In the genomic region with DNA sequence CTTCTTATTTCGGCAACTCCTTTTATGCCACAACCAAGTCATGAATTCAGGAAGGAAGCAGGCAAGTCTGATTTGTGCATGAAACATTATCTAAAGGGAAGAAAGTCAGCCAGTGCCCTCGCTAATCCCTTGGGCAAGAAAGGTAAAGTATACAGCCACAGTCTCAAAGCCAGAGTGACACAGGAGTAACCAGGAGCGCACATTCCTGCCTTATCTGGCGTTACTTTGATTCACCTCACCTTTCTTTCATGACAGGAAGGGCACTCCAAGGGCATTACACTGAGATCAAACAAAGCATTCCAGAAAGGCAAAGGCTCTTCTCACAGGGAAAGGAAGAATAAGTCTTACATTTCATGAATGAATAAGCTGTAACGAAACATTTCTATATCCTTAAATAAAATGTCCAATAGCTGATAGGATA, we compare ENCODE assay signal across 2 cellular contexts.
A peak's percentile ranks its signal among the peaks of the same experiment; 100 is the strongest.
TF ChIP-seq lines count a peak whose summit lies in the region.

No MANE protein-coding gene starts in this region.

TF ChIP-seq in H1, 55 proteins besides CTCF, POLR2A, EP300 and RAD21:
- TF ChIP-seq CBX8 (IDR thresholded peaks at IDR 0.05; ENCODE audit: borderline replicate concordance, low read depth, low read length) (no peak), CTBP2 (IDR thresholded peaks at IDR 0.05; ENCODE audit: borderline replicate concordance, insufficient read depth, insufficient read length, low read length) (no peak), TEAD4 (IDR thresholded peaks at IDR 0.05; ENCODE audit: low read depth, low read length) (peak; percentile 76)
TF ChIP-seq in H1: peak in this region for 1.

TF ChIP-seq in HepG2, 621 proteins besides CTCF, POLR2A, EP300 and RAD21 (continues in another document):
- TF ChIP-seq, protein P1, sequence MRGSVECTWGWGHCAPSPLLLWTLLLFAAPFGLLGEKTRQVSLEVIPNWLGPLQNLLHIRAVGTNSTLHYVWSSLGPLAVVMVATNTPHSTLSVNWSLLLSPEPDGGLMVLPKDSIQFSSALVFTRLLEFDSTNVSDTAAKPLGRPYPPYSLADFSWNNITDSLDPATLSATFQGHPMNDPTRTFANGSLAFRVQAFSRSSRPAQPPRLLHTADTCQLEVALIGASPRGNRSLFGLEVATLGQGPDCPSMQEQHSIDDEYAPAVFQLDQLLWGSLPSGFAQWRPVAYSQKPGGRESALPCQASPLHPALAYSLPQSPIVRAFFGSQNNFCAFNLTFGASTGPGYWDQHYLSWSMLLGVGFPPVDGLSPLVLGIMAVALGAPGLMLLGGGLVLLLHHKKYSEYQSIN (CRISPR knock-in tag; IDR thresholded peaks at IDR 0.05; ENCODE audit: borderline replicate concordance), result no peak
- TF ChIP-seq ZNF225 (CRISPR knock-in tag; IDR thresholded peaks at IDR 0.05) (no peak), NR2F2 (IDR thresholded peaks at IDR 0.05; ENCODE audit: borderline replicate concordance, low read depth) (peak; percentile 87), CC2D1A (CRISPR knock-in tag; IDR thresholded peaks at IDR 0.05) (no peak), CEBPB (IDR thresholded peaks at IDR 0.05; ENCODE audit: borderline replicate concordance, low read depth, low read length) (no peak), IRF2 (CRISPR knock-in tag; IDR thresholded peaks at IDR 0.05) (peak; percentile 76; the same call in 1 of the 2 replicates), KMT2A (CRISPR knock-in tag; IDR thresholded peaks at IDR 0.05) (peak; percentile 56; the same call in 1 of the 2 replicates), ZNF205 (CRISPR knock-in tag; IDR thresholded peaks at IDR 0.05) (peak; percentile 77; the same call in 1 of the 2 replicates), REPIN1 (CRISPR knock-in tag; IDR thresholded peaks at IDR 0.05; ENCODE audit: borderline replicate concordance, low read depth) (peak; percentile 48; the same call in 1 of the 2 replicates), KDM1A (CRISPR knock-in tag; IDR thresholded peaks at IDR 0.05) (peak; percentile 49; the same call in 1 of the 2 replicates), TARDBP (CRISPR knock-in tag; IDR thresholded peaks at IDR 0.05) (peak; percentile 59), XRCC5 (optimal IDR thresholded peaks at IDR 0.05; ENCODE audit: low read length) (no peak), ZNF709 (CRISPR knock-in tag; IDR thresholded peaks at IDR 0.05) (no peak), PPARG (CRISPR knock-in tag; conservative IDR thresholded peaks at IDR 0.05) (peak; percentile 63), ZEB1 (IDR thresholded peaks at IDR 0.05; ENCODE audit: insufficient replicate concordance, low read depth) (peak; percentile 88), KMT2B (CRISPR knock-in tag; IDR thresholded peaks at IDR 0.05) (no peak), ZMYM4 (CRISPR knock-in tag; IDR thresholded peaks at IDR 0.05) (peak; percentile 69), GABPB1 (CRISPR knock-in tag; IDR thresholded peaks at IDR 0.05) (peak; percentile 28; the same call in 1 of the 2 replicates), JUND (CRISPR knock-in tag; IDR thresholded peaks at IDR 0.05) (peak; percentile 68; the same call in 1 of the 2 replicates), POGZ (CRISPR knock-in tag; IDR thresholded peaks at IDR 0.05) (peak; percentile 70; the same call in 1 of the 2 replicates)
- TF ChIP-seq, protein P2, sequence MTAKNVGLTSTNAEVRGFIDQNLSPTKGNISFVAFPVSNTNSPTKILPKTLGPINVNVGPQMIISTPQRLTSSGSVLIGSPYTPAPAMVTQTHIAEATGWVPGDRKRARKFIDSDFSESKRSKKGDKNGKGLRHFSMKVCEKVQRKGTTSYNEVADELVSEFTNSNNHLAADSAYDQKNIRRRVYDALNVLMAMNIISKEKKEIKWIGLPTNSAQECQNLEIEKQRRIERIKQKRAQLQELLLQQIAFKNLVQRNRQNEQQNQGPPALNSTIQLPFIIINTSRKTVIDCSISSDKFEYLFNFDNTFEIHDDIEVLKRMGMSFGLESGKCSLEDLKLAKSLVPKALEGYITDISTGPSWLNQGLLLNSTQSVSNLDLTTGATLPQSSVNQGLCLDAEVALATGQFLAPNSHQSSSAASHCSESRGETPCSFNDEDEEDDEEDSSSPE (CRISPR knock-in tag; IDR thresholded peaks at IDR 0.05), result 0 out of 2 replicates have a peak, but pooled peaks have one; percentile 12
- TF ChIP-seq, protein P3, sequence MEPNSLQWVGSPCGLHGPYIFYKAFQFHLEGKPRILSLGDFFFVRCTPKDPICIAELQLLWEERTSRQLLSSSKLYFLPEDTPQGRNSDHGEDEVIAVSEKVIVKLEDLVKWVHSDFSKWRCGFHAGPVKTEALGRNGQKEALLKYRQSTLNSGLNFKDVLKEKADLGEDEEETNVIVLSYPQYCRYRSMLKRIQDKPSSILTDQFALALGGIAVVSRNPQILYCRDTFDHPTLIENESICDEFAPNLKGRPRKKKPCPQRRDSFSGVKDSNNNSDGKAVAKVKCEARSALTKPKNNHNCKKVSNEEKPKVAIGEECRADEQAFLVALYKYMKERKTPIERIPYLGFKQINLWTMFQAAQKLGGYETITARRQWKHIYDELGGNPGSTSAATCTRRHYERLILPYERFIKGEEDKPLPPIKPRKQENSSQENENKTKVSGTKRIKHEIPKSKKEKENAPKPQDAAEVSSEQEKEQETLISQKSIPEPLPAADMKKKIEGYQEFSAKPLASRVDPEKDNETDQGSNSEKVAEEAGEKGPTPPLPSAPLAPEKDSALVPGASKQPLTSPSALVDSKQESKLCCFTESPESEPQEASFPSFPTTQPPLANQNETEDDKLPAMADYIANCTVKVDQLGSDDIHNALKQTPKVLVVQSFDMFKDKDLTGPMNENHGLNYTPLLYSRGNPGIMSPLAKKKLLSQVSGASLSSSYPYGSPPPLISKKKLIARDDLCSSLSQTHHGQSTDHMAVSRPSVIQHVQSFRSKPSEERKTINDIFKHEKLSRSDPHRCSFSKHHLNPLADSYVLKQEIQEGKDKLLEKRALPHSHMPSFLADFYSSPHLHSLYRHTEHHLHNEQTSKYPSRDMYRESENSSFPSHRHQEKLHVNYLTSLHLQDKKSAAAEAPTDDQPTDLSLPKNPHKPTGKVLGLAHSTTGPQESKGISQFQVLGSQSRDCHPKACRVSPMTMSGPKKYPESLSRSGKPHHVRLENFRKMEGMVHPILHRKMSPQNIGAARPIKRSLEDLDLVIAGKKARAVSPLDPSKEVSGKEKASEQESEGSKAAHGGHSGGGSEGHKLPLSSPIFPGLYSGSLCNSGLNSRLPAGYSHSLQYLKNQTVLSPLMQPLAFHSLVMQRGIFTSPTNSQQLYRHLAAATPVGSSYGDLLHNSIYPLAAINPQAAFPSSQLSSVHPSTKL (CRISPR knock-in tag; IDR thresholded peaks at IDR 0.05), result peak; percentile 96
- TF ChIP-seq, protein P4, sequence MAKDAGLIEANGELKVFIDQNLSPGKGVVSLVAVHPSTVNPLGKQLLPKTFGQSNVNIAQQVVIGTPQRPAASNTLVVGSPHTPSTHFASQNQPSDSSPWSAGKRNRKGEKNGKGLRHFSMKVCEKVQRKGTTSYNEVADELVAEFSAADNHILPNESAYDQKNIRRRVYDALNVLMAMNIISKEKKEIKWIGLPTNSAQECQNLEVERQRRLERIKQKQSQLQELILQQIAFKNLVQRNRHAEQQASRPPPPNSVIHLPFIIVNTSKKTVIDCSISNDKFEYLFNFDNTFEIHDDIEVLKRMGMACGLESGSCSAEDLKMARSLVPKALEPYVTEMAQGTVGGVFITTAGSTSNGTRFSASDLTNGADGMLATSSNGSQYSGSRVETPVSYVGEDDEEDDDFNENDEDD (CRISPR knock-in tag; IDR thresholded peaks at IDR 0.05; ENCODE audit: borderline replicate concordance), result no peak
- TF ChIP-seq, protein P5, sequence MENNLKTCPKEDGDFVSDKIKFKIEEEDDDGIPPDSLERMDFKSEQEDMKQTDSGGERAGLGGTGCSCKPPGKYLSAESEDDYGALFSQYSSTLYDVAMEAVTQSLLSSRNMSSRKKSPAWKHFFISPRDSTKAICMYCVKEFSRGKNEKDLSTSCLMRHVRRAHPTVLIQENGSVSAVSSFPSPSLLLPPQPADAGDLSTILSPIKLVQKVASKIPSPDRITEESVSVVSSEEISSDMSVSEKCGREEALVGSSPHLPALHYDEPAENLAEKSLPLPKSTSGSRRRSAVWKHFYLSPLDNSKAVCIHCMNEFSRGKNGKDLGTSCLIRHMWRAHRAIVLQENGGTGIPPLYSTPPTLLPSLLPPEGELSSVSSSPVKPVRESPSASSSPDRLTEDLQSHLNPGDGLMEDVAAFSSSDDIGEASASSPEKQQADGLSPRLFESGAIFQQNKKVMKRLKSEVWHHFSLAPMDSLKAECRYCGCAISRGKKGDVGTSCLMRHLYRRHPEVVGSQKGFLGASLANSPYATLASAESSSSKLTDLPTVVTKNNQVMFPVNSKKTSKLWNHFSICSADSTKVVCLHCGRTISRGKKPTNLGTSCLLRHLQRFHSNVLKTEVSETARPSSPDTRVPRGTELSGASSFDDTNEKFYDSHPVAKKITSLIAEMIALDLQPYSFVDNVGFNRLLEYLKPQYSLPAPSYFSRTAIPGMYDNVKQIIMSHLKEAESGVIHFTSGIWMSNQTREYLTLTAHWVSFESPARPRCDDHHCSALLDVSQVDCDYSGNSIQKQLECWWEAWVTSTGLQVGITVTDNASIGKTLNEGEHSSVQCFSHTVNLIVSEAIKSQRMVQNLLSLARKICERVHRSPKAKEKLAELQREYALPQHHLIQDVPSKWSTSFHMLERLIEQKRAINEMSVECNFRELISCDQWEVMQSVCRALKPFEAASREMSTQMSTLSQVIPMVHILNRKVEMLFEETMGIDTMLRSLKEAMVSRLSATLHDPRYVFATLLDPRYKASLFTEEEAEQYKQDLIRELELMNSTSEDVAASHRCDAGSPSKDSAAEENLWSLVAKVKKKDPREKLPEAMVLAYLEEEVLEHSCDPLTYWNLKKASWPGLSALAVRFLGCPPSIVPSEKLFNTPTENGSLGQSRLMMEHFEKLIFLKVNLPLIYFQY (CRISPR knock-in tag; IDR thresholded peaks at IDR 0.05; ENCODE audit: borderline replicate concordance), result peak; percentile 36; the same call in 1 of the 2 replicates
- TF ChIP-seq, protein P6, sequence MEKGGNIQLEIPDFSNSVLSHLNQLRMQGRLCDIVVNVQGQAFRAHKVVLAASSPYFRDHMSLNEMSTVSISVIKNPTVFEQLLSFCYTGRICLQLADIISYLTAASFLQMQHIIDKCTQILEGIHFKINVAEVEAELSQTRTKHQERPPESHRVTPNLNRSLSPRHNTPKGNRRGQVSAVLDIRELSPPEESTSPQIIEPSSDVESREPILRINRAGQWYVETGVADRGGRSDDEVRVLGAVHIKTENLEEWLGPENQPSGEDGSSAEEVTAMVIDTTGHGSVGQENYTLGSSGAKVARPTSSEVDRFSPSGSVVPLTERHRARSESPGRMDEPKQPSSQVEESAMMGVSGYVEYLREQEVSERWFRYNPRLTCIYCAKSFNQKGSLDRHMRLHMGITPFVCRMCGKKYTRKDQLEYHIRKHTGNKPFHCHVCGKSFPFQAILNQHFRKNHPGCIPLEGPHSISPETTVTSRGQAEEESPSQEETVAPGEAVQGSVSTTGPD (CRISPR knock-in tag; IDR thresholded peaks at IDR 0.05), result peak; percentile 92
- TF ChIP-seq, protein P7, sequence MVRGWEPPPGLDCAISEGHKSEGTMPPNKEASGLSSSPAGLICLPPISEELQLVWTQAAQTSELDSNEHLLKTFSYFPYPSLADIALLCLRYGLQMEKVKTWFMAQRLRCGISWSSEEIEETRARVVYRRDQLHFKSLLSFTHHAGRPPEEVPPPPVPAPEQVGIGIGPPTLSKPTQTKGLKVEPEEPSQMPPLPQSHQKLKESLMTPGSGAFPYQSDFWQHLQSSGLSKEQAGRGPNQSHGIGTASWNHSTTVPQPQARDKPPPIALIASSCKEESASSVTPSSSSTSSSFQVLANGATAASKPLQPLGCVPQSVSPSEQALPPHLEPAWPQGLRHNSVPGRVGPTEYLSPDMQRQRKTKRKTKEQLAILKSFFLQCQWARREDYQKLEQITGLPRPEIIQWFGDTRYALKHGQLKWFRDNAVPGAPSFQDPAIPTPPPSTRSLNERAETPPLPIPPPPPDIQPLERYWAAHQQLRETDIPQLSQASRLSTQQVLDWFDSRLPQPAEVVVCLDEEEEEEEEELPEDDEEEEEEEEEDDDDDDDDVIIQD (CRISPR knock-in tag; IDR thresholded peaks at IDR 0.05; ENCODE audit: low read depth), result peak; percentile 42; the same call in 1 of the 2 replicates
- TF ChIP-seq, protein P8, sequence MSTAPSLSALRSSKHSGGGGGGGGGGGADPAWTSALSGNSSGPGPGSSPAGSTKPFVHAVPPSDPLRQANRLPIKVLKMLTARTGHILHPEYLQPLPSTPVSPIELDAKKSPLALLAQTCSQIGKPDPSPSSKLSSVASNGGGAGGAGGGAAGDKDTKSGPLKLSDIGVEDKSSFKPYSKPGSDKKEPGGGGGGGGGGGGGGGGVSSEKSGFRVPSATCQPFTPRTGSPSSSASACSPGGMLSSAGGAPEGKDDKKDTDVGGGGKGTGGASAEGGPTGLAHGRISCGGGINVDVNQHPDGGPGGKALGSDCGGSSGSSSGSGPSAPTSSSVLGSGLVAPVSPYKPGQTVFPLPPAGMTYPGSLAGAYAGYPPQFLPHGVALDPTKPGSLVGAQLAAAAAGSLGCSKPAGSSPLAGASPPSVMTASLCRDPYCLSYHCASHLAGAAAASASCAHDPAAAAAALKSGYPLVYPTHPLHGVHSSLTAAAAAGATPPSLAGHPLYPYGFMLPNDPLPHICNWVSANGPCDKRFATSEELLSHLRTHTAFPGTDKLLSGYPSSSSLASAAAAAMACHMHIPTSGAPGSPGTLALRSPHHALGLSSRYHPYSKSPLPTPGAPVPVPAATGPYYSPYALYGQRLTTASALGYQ (CRISPR knock-in tag; IDR thresholded peaks at IDR 0.05), result peak; percentile 87; the same call in 1 of the 2 replicates
- TF ChIP-seq, protein P9, sequence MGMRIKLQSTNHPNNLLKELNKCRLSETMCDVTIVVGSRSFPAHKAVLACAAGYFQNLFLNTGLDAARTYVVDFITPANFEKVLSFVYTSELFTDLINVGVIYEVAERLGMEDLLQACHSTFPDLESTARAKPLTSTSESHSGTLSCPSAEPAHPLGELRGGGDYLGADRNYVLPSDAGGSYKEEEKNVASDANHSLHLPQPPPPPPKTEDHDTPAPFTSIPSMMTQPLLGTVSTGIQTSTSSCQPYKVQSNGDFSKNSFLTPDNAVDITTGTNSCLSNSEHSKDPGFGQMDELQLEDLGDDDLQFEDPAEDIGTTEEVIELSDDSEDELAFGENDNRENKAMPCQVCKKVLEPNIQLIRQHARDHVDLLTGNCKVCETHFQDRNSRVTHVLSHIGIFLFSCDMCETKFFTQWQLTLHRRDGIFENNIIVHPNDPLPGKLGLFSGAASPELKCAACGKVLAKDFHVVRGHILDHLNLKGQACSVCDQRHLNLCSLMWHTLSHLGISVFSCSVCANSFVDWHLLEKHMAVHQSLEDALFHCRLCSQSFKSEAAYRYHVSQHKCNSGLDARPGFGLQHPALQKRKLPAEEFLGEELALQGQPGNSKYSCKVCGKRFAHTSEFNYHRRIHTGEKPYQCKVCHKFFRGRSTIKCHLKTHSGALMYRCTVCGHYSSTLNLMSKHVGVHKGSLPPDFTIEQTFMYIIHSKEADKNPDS (CRISPR knock-in tag; IDR thresholded peaks at IDR 0.05), result peak; percentile 42; the same call in 1 of the 2 replicates
- TF ChIP-seq, protein P10, sequence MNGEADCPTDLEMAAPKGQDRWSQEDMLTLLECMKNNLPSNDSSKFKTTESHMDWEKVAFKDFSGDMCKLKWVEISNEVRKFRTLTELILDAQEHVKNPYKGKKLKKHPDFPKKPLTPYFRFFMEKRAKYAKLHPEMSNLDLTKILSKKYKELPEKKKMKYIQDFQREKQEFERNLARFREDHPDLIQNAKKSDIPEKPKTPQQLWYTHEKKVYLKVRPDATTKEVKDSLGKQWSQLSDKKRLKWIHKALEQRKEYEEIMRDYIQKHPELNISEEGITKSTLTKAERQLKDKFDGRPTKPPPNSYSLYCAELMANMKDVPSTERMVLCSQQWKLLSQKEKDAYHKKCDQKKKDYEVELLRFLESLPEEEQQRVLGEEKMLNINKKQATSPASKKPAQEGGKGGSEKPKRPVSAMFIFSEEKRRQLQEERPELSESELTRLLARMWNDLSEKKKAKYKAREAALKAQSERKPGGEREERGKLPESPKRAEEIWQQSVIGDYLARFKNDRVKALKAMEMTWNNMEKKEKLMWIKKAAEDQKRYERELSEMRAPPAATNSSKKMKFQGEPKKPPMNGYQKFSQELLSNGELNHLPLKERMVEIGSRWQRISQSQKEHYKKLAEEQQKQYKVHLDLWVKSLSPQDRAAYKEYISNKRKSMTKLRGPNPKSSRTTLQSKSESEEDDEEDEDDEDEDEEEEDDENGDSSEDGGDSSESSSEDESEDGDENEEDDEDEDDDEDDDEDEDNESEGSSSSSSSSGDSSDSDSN (CRISPR knock-in tag; IDR thresholded peaks at IDR 0.05), result peak; percentile 52; the same call in 1 of the 2 replicates
